ENCODE assay signal across 23 cellular contexts in genomic region chr1:3418600-3418999, GRCh38. TPM values are rescaled to one million over a fixed set of nuclear protein-coding genes. Genes with fewer than 3 reads are reported as not detected.
DNase-seq lines count a peak whose midpoint lies in the region; ATAC-seq and TF ChIP-seq lines count a peak whose summit lies in the region.
"Had no signal": no experiment of that assay in that cellular context is flagged by ENCODE, and none has a peak within 500 bp of the region (broad histone marks: within the 10 kb centered on the region; RNA-seq: fewer than 3 reads in every experiment).

No MANE protein-coding gene starts in this region.

- no peak for TF ChIP-seq POLR2A in stomach (IDR thresholded peaks at IDR 0.05)

- no peak overlapping the region for H3K4me3 ChIP-seq in ascending aorta
- peak overlapping the region; percentile 14 for H3K4me3 ChIP-seq in mucosa of stomach (ENCODE audit: low read length)
- no peak overlapping the region for H3K4me3 ChIP-seq in stomach
- H3K4me3 ChIP-seq: BLaER1, GM12878 had no signal

- H3K4me1 ChIP-seq in ascending aorta = peaks cover 6 to 33% of the 10 kb centered on the region in 2 donors
- H3K4me1 ChIP-seq in mucosa of stomach (ENCODE audit: control insufficient read depth, insufficient read depth, low read length) = peaks cover 97% of the 10 kb centered on the region
- H3K4me1 ChIP-seq in stomach = peaks cover 51 to 75% (median 56%) of the 10 kb centered on the region in 4 donors
- H3K4me1 ChIP-seq: BE2C had no signal

- H3K9me3 ChIP-seq in ascending aorta (peaks cover 0 to 8% of the 10 kb centered on the region in 2 donors), mucosa of stomach (ENCODE audit: control insufficient read depth, low read length) (peaks cover 7% of the 10 kb centered on the region), stomach (peaks cover 6 to 16% (median 12%) of the 10 kb centered on the region in 4 donors)
- H3K9me3 ChIP-seq: BE2C had no signal

- no peak overlapping the region for H3K9ac ChIP-seq in mucosa of stomach (ENCODE audit: low read length)
- H3K9ac ChIP-seq: BLaER1 had no signal

- H3K36me3 ChIP-seq in ascending aorta (peaks cover 35 to 55% of the 10 kb centered on the region in 2 donors), mucosa of stomach (ENCODE audit: control insufficient read depth, insufficient read depth, low read length) (no peaks in the 10 kb centered on the region), stomach (peaks cover 0 to 7% (median 6%) of the 10 kb centered on the region in 4 donors)
- H3K36me3 ChIP-seq: BE2C, BLaER1 had no signal

- ATAC-seq in GM21390 (IDR thresholded peaks at IDR 0.05; ENCODE audit: unreplicated experiment) (no peak), HG03460 (IDR thresholded peaks at IDR 0.05; ENCODE audit: unreplicated experiment) (no peak)
- ATAC-seq: GM12878 had no signal

- intact Hi-C loops in ascending aorta (cut with DNase I) (no loop called here), stomach (cut with DNase I; ENCODE audit: low total_unique reads) (no loop called here), posterior vena cava (cut with DNase I) (loop anchor here in 1 of 2 donors (10.0 kb wide), 1 partner anchor 354 kb away; the partner anchor contains the start of gene PRDM16)

- TF ChIP-seq CTCF in ascending aorta (IDR thresholded peaks at IDR 0.05) = no peak
- TF ChIP-seq CTCF in stomach (IDR thresholded peaks at IDR 0.05) = no peak

- TF ChIP-seq EP300 in stomach (IDR thresholded peaks at IDR 0.05) = no peak

- whole genome bisulfite sequencing in stomach, 5 donors = 38 to 75% (median 71%) methylated on average over 1 to 8 of the region's 8 CpGs

- no peak for DNase-seq in ascending aorta (ENCODE audit: low spot score in 2 of 2)
- peak; percentile 53 for DNase-seq in stomach
- no peak for DNase-seq in EL
- DNase-seq in posterior vena cava (ENCODE audit: low spot score) = no peak
- DNase-seq: 8988T; ACHN; BE2C; C1 segment of cervical spinal cord; CD4-positive, alpha-beta memory T cell; CD4-positive, CD25-positive, alpha-beta regulatory T cell; CD8-positive, alpha-beta memory T cell; DMS 273 treated with DMSO at 0.1 percent for 48 hours; DMS153; DMS53; DMS79 treated with DMSO at 0.1 percent for 48 hours; GDM1 had no signal

- no peaks in the 10 kb centered on the region for H3K27me3 ChIP-seq in ascending aorta
- H3K27me3 ChIP-seq in mucosa of stomach (ENCODE audit: control insufficient read depth, insufficient read depth, low read length) = no peaks in the 10 kb centered on the region
- H3K27me3 ChIP-seq in stomach = peaks cover 0 to 53% (median 0%) of the 10 kb centered on the region in 3 donors
- H3K27me3 ChIP-seq: BE2C had no signal

- peak overlapping the region; percentile 55 to 92 for H3K27ac ChIP-seq in ascending aorta
- peak overlapping the region; percentile 80 to 89 (median 84) for H3K27ac ChIP-seq in stomach
- H3K27ac ChIP-seq: BLaER1 had no signal

RNA-seq across cellular contexts. Expression of gene ARHGEF16, which starts 35.9 kb away (rescaled TPM):
- total RNA-seq in ascending aorta (not detected), stomach (100 to 1,000 TPM in 2 of 5 donors, 10 to 100 TPM in 3; 16.9 to 149 (median 51.0) TPM), posterior vena cava (under 1 TPM; 0.29 to 0.32 TPM)
- 10 to 100 TPM; 14.6 to 28.4 (median 23.1) TPM for polyA plus RNA-seq in stomach
- total RNA-seq: CD4-positive, CD25-positive, alpha-beta regulatory T cell; CD8-positive, alpha-beta memory T cell; GM12878 had no signal
- polyA plus RNA-seq: AG04450; CD14-positive monocyte; CD4-positive, CD25-positive, alpha-beta regulatory T cell; GM12878 had no signal

Comparison
In these comparisons a context has a peak if more than half of its experiments do, and no peak if none do; other contexts are left out.
1. RNA of gene ARHGEF16, which starts 35.9 kb away (total RNA-seq): 16.9 to 149 TPM in stomach; 0.29 to 0.32 TPM in posterior vena cava and not detected in ascending aorta (single experiment); every median in the first group is over 10 times any median in the second.